In the genomic region with DNA sequence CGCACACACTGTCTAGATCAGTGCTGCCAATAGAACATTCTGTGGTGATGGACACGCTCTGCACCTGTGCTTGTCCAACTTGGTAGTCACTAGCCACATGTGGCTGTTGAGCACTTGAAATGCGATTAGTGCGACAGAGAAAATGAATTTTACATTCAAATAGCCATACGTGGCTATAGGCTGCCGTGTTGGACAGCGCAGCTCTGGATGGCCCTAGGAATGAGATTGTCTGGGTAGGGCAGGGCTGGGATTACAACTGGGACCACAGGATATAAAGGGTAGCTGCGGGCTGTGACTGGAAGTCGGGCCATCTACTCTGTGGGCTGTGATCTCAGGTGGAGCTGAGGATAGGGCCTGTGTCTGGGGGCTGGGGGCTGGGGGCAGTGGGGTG, we compare ENCODE assay signal across 3 cellular contexts.
TF ChIP-seq lines count a peak whose summit lies in the region.

No MANE protein-coding gene starts in this region.

TF ChIP-seq in SK-N-SH, 30 proteins besides CTCF, POLR2A, EP300 and RAD21:
- TF ChIP-seq MEF2A (IDR thresholded peaks at IDR 0.05; ENCODE audit: borderline replicate concordance, low read depth) (no peak), TCF12 (IDR thresholded peaks at IDR 0.05) (no peak), ELF1 (IDR thresholded peaks at IDR 0.05) (no peak)
- TF ChIP-seq, protein P1, sequence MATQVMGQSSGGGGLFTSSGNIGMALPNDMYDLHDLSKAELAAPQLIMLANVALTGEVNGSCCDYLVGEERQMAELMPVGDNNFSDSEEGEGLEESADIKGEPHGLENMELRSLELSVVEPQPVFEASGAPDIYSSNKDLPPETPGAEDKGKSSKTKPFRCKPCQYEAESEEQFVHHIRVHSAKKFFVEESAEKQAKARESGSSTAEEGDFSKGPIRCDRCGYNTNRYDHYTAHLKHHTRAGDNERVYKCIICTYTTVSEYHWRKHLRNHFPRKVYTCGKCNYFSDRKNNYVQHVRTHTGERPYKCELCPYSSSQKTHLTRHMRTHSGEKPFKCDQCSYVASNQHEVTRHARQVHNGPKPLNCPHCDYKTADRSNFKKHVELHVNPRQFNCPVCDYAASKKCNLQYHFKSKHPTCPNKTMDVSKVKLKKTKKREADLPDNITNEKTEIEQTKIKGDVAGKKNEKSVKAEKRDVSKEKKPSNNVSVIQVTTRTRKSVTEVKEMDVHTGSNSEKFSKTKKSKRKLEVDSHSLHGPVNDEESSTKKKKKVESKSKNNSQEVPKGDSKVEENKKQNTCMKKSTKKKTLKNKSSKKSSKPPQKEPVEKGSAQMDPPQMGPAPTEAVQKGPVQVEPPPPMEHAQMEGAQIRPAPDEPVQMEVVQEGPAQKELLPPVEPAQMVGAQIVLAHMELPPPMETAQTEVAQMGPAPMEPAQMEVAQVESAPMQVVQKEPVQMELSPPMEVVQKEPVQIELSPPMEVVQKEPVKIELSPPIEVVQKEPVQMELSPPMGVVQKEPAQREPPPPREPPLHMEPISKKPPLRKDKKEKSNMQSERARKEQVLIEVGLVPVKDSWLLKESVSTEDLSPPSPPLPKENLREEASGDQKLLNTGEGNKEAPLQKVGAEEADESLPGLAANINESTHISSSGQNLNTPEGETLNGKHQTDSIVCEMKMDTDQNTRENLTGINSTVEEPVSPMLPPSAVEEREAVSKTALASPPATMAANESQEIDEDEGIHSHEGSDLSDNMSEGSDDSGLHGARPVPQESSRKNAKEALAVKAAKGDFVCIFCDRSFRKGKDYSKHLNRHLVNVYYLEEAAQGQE (IDR thresholded peaks at IDR 0.05; ENCODE audit: low read depth, low read length): peak; percentile 60; the same call in 1 of the 2 replicates
- TF ChIP-seq, protein P2, sequence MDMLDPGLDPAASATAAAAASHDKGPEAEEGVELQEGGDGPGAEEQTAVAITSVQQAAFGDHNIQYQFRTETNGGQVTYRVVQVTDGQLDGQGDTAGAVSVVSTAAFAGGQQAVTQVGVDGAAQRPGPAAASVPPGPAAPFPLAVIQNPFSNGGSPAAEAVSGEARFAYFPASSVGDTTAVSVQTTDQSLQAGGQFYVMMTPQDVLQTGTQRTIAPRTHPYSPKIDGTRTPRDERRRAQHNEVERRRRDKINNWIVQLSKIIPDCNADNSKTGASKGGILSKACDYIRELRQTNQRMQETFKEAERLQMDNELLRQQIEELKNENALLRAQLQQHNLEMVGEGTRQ (IDR thresholded peaks at IDR 0.05; ENCODE audit: borderline replicate concordance, low read depth, low read length): no peak
TF ChIP-seq in SK-N-SH: peak in this region for 1.

TF ChIP-seq in SK-N-SH treated with all-trans-retinoic acid at 6 μM for 48 hours, 23 proteins besides CTCF, POLR2A, EP300 and RAD21 (continues in another document):
- TF ChIP-seq ESRRG (CRISPR knock-in tag; IDR thresholded peaks at IDR 0.05) (no peak), OSR1 (CRISPR knock-in tag; IDR thresholded peaks at IDR 0.05) (no peak), ZC3H10 (CRISPR knock-in tag; IDR thresholded peaks at IDR 0.05) (no peak), GLIS3 (CRISPR knock-in tag; IDR thresholded peaks at IDR 0.05) (no peak), ISL1 (CRISPR knock-in tag; IDR thresholded peaks at IDR 0.05) (no peak), RARB (CRISPR knock-in tag; IDR thresholded peaks at IDR 0.05) (no peak), TOX (CRISPR knock-in tag; IDR thresholded peaks at IDR 0.05; ENCODE audit: borderline replicate concordance) (no peak), ZNF565 (CRISPR knock-in tag; conservative IDR thresholded peaks at IDR 0.05; ENCODE audit: low read depth) (no peak), BACH2 (CRISPR knock-in tag; IDR thresholded peaks at IDR 0.05; ENCODE audit: borderline replicate concordance) (no peak), SNAI2 (CRISPR knock-in tag; IDR thresholded peaks at IDR 0.05) (no peak), ZFP3 (CRISPR knock-in tag; IDR thresholded peaks at IDR 0.05) (no peak), ZNF70 (CRISPR knock-in tag; IDR thresholded peaks at IDR 0.05) (no peak), PPARA (CRISPR knock-in tag; IDR thresholded peaks at IDR 0.05; ENCODE audit: borderline replicate concordance) (no peak), TCF4 (CRISPR knock-in tag; IDR thresholded peaks at IDR 0.05; ENCODE audit: borderline replicate concordance) (no peak)
- TF ChIP-seq, protein P3, sequence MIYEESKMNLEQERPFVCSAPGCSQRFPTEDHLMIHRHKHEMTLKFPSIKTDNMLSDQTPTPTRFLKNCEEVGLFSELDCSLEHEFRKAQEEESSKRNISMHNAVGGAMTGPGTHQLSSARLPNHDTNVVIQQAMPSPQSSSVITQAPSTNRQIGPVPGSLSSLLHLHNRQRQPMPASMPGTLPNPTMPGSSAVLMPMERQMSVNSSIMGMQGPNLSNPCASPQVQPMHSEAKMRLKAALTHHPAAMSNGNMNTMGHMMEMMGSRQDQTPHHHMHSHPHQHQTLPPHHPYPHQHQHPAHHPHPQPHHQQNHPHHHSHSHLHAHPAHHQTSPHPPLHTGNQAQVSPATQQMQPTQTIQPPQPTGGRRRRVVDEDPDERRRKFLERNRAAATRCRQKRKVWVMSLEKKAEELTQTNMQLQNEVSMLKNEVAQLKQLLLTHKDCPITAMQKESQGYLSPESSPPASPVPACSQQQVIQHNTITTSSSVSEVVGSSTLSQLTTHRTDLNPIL (CRISPR knock-in tag; IDR thresholded peaks at IDR 0.05; ENCODE audit: low read depth): no peak
- TF ChIP-seq, protein P4, sequence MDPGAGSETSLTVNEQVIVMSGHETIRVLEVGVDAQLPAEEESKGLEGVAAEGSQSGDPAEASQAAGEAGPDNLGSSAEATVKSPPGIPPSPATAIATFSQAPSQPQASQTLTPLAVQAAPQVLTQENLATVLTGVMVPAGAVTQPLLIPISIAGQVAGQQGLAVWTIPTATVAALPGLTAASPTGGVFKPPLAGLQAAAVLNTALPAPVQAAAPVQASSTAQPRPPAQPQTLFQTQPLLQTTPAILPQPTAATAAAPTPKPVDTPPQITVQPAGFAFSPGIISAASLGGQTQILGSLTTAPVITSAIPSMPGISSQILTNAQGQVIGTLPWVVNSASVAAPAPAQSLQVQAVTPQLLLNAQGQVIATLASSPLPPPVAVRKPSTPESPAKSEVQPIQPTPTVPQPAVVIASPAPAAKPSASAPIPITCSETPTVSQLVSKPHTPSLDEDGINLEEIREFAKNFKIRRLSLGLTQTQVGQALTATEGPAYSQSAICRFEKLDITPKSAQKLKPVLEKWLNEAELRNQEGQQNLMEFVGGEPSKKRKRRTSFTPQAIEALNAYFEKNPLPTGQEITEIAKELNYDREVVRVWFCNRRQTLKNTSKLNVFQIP (CRISPR knock-in tag; IDR thresholded peaks at IDR 0.05; ENCODE audit: borderline replicate concordance, low read depth): no peak
- TF ChIP-seq, protein P5, sequence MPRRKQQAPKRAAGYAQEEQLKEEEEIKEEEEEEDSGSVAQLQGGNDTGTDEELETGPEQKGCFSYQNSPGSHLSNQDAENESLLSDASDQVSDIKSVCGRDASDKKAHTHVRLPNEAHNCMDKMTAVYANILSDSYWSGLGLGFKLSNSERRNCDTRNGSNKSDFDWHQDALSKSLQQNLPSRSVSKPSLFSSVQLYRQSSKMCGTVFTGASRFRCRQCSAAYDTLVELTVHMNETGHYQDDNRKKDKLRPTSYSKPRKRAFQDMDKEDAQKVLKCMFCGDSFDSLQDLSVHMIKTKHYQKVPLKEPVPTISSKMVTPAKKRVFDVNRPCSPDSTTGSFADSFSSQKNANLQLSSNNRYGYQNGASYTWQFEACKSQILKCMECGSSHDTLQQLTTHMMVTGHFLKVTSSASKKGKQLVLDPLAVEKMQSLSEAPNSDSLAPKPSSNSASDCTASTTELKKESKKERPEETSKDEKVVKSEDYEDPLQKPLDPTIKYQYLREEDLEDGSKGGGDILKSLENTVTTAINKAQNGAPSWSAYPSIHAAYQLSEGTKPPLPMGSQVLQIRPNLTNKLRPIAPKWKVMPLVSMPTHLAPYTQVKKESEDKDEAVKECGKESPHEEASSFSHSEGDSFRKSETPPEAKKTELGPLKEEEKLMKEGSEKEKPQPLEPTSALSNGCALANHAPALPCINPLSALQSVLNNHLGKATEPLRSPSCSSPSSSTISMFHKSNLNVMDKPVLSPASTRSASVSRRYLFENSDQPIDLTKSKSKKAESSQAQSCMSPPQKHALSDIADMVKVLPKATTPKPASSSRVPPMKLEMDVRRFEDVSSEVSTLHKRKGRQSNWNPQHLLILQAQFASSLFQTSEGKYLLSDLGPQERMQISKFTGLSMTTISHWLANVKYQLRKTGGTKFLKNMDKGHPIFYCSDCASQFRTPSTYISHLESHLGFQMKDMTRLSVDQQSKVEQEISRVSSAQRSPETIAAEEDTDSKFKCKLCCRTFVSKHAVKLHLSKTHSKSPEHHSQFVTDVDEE (CRISPR knock-in tag; IDR thresholded peaks at IDR 0.05): no peak

TF ChIP-seq in HEK293, 187 proteins besides CTCF, POLR2A, EP300 and RAD21:
- TF ChIP-seq, protein P6, sequence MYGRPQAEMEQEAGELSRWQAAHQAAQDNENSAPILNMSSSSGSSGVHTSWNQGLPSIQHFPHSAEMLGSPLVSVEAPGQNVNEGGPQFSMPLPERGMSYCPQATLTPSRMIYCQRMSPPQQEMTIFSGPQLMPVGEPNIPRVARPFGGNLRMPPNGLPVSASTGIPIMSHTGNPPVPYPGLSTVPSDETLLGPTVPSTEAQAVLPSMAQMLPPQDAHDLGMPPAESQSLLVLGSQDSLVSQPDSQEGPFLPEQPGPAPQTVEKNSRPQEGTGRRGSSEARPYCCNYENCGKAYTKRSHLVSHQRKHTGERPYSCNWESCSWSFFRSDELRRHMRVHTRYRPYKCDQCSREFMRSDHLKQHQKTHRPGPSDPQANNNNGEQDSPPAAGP (tag by site-specific recombination; IDR thresholded peaks at IDR 0.05): no peak
- TF ChIP-seq ZNF544 (tag by site-specific recombination; IDR thresholded peaks at IDR 0.05): no peak
- TF ChIP-seq ZNF266 (tag by site-specific recombination; IDR thresholded peaks at IDR 0.05; ENCODE audit: low read depth): no peak
- TF ChIP-seq SCRT1 (tag by site-specific recombination; IDR thresholded peaks at IDR 0.05; ENCODE audit: borderline replicate concordance): no peak
- TF ChIP-seq, protein P7, sequence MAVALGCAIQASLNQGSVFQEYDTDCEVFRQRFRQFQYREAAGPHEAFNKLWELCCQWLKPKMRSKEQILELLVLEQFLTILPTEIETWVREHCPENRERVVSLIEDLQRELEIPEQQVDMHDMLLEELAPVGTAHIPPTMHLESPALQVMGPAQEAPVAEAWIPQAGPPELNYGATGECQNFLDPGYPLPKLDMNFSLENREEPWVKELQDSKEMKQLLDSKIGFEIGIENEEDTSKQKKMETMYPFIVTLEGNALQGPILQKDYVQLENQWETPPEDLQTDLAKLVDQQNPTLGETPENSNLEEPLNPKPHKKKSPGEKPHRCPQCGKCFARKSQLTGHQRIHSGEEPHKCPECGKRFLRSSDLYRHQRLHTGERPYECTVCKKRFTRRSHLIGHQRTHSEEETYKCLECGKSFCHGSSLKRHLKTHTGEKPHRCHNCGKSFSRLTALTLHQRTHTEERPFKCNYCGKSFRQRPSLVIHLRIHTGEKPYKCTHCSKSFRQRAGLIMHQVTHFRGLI (tag by site-specific recombination; IDR thresholded peaks at IDR 0.05): no peak
- TF ChIP-seq, protein P8, sequence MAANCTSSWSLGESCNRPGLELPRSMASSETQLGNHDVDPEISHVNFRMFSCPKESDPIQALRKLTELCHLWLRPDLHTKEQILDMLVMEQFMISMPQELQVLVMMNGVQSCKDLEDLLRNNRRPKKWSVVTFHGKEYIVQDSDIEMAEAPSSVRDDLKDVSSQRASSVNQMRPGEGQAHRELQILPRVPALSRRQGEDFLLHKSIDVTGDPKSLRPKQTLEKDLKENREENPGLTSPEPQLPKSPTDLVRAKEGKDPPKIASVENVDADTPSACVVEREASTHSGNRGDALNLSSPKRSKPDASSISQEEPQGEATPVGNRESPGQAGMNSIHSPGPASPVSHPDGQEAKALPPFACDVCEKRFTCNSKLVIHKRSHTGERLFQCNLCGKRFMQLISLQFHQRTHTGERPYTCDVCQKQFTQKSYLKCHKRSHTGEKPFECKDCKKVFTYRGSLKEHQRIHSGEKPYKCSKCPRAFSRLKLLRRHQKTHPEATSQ (tag by site-specific recombination; IDR thresholded peaks at IDR 0.05): no peak
- TF ChIP-seq, protein P1 (tag by site-specific recombination; IDR thresholded peaks at IDR 0.05): 0 out of 2 replicates have a peak, but pooled peaks have one; percentile 36
- TF ChIP-seq ZNF600 (tag by site-specific recombination; IDR thresholded peaks at IDR 0.05): 0 out of 2 replicates have a peak, but pooled peaks have one; percentile 13
